In the genomic region with DNA sequence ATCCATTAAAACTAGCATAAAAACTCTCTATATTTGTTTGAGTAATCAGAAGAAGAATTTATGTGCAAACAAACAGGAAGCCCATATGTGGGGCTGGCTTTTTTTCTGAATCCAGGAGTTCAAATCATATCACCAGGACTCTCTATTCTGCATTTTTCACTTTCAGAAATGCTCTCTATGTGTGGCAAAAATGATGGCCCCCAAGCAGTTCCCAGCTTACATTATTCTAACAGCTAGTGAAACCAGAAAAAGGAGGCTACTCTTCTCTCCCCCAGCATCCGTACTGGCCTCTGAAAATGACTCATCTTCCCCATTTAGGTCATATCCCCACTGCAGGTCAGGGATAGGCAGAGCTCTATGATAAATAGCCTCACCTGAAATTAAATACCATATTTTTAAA, we compare ENCODE assay signal across 8 cellular contexts. TPM values are rescaled to one million over a fixed set of nuclear protein-coding genes. Genes with fewer than 3 reads are reported as not detected.
A peak's percentile ranks its signal among the peaks of the same experiment; 100 is the strongest.
DNase-seq lines count a peak whose midpoint lies in the region; ATAC-seq and TF ChIP-seq lines count a peak whose summit lies in the region.

No MANE protein-coding gene starts in this region.

- no peak overlapping the region for H2AFZ ChIP-seq in OCI-LY3 (ENCODE audit: low read depth, low read length)

- H3K27me3 ChIP-seq in OCI-LY3 (ENCODE audit: low read depth, low read length) (no peaks in the 10 kb centered on the region), ovary (no peaks in the 10 kb centered on the region)

- H4K20me1 ChIP-seq in OCI-LY3 (ENCODE audit: insufficient read depth, low read length): peaks cover 91% of the 10 kb centered on the region

- peak overlapping the region; percentile 59 for H3K4me2 ChIP-seq in OCI-LY3 (ENCODE audit: low read length)

- TF ChIP-seq EP300 in ovary (IDR thresholded peaks at IDR 0.05): no peak

- intact Hi-C loops in Right ventricle myocardium superior (cut with DNase I): no loop called here
- intact Hi-C loops in cardiac septum (cut with DNase I): no loop called here
- intact Hi-C loops in ovary (cut with DNase I): no loop called here

- peaks cover 85% of the 10 kb centered on the region for H3K4me1 ChIP-seq in OCI-LY3 (ENCODE audit: low read length)
- H3K4me1 ChIP-seq in ovary (ENCODE audit: insufficient read depth): peaks cover 3% of the 10 kb centered on the region

- H3K9me3 ChIP-seq in OCI-LY3 (ENCODE audit: insufficient read depth, low read length) (no peaks in the 10 kb centered on the region), ovary (no peaks in the 10 kb centered on the region)

- H3K36me3 ChIP-seq in OCI-LY3 (replicated peaks; ENCODE audit: low read depth, low read length) (peaks cover 9% of the 10 kb centered on the region), ovary (no peaks in the 10 kb centered on the region)

- TF ChIP-seq POLR2A in ovary (IDR thresholded peaks at IDR 0.05): no peak

- DNase-seq in Right ventricle myocardium superior (no peak), cardiac septum (ENCODE audit: low spot score) (no peak), lung microvascular endothelial cell (ENCODE audit: low read depth in 2 of 2) (peak; percentile 51 to 67), GF-D8 (lab: John Stamatoyannopoulos, UW) (no peak), HT-29 (ENCODE audit: low spot score) (no peak), ovary (no peak)

- H3K27ac ChIP-seq in OCI-LY3 (ENCODE audit: low read length) (peak overlapping the region; percentile 69), ovary (no peak overlapping the region)

- peaks cover 100% of the 10 kb centered on the region for H3K79me2 ChIP-seq in OCI-LY3 (ENCODE audit: low read length)

- ATAC-seq in Right ventricle myocardium superior (ENCODE audit: poor library complexity) (peak; percentile 56), HG02840 (IDR thresholded peaks at IDR 0.05; ENCODE audit: low FRiP score, unreplicated experiment) (peak; percentile 97)

- TF ChIP-seq CTCF in OCI-LY3 (IDR thresholded peaks at IDR 0.05; ENCODE audit: low read depth, low read length) (no peak), ovary (IDR thresholded peaks at IDR 0.05) (no peak)

- no peak overlapping the region for H3K9ac ChIP-seq in OCI-LY3 (ENCODE audit: low read length)

- H3K4me3 ChIP-seq in OCI-LY3 (ENCODE audit: low read length): peak overlapping the region; percentile 30; the same call in 1 of the 2 replicates
- H3K4me3 ChIP-seq in ovary: no peak overlapping the region

- 45 to 66% (median 51%) methylated on average over 1 of the region's 1 CpG for WGBS in ovary, 3 donors

RNA-seq across cellular contexts. Expression of a gene that starts 20.4 kb away (rescaled TPM):
- total RNA-seq in Right ventricle myocardium superior (17.3 TPM), cardiac septum (28.8 TPM), lung microvascular endothelial cell (10.5 and 14.7 TPM in 2 replicates), ovary (10 to 100 TPM; 35.0 to 52.9 (median 43.3) TPM)
- total RNA-seq in HT-29 (2014; rRNA removed; shearing (Covaris generic)): 17.0 and 20.8 TPM in 2 replicates
- 10 to 100 TPM; 19.0 to 35.8 TPM for polyA plus RNA-seq in ovary

Comparison
In these comparisons a context has a peak if more than half of its experiments do, and no peak if none do; other contexts are left out.
1. DNase-seq: peak in lung microvascular endothelial cell (2 of 2); none in Right ventricle myocardium superior (single experiment), cardiac septum (single experiment), GF-D8 (single experiment), HT-29 (single experiment) and ovary (0 of 5).